In genomic region chr4:128513664-128514484, GRCh38 we compare ENCODE assay signal across 1 cellular context.
TF ChIP-seq lines count a peak whose summit lies in the region.

No MANE protein-coding gene starts in this region.

TF ChIP-seq in K562, 482 proteins besides CTCF, POLR2A, EP300 and RAD21 (continued from another document):
- no peak for TF ChIP-seq TFAP4 (CRISPR knock-in tag; IDR thresholded peaks at IDR 0.05; ENCODE audit: borderline replicate concordance)
- peak; percentile 61; the same call in 1 of the 2 replicates for TF ChIP-seq ZNF395 (CRISPR knock-in tag; IDR thresholded peaks at IDR 0.05)
- no peak for TF ChIP-seq STAT6 (CRISPR knock-in tag; IDR thresholded peaks at IDR 0.05)
- peak; percentile 15; the same call in 1 of the 2 replicates for TF ChIP-seq NR2C1 (IDR thresholded peaks at IDR 0.05)
- 0 out of 2 replicates have a peak, but pooled peaks have one; percentile 60 for TF ChIP-seq NR2C1 (tag; IDR thresholded peaks at IDR 0.05)
- TF ChIP-seq GATAD2B (IDR thresholded peaks at IDR 0.05; ENCODE audit: borderline replicate concordance): no peak
- no peak for TF ChIP-seq YY1 (IDR thresholded peaks at IDR 0.05; ENCODE audit: borderline replicate concordance in 1 of 3, control insufficient read depth in 1 of 3, extremely low read depth in 1 of 3, insufficient read depth in 3 of 3, insufficient read length in 1 of 3, insufficient replicate concordance in 2 of 3, low read depth in 1 of 3, low read length in 2 of 3)
- no peak for TF ChIP-seq DPF2 (IDR thresholded peaks at IDR 0.05)
